Comparison of ENCODE assay signal across 9 cellular contexts in genomic region chr1:173205146-173206051, GRCh38. TPM values are rescaled to one million over a fixed set of nuclear protein-coding genes. Genes with fewer than 3 reads are reported as not detected.
DNase-seq lines count a peak whose midpoint lies in the region; ATAC-seq and TF ChIP-seq lines count a peak whose summit lies in the region.
"Had no signal": no experiment of that assay in that cellular context is flagged by ENCODE, and none has a peak within 500 bp of the region (broad histone marks: within the 10 kb centered on the region; RNA-seq: fewer than 3 reads in every experiment).

No MANE protein-coding gene starts in this region.

- peaks cover 0 to 1% of the 10 kb centered on the region in 2 donors for H3K27me3 Mint-ChIP-seq in CD8-positive, alpha-beta memory T cell
- H3K27me3 Mint-ChIP-seq in activated naive CD4-positive, alpha-beta T cell treated with anti-CD3 and anti-CD28 coated beads, Interleukin-2, amount 50 U/mL, for 24 hours = no peaks in the 10 kb centered on the region
- no peaks in the 10 kb centered on the region for H3K27me3 Mint-ChIP-seq in progenitor cell of endocrine pancreas

- WGBS in right lobe of liver (ENCODE audit: insufficient coverage, low coverage, low lambda C conversion rate, missing lambda C conversion rate) = 37% methylated on average over 7 of the region's 7 CpGs

- H3K27me3 ChIP-seq in CD8-positive, alpha-beta memory T cell (ENCODE audit: insufficient read depth, low read length, poor library complexity, severe bottlenecking) = no peaks in the 10 kb centered on the region
- H3K27me3 ChIP-seq in right lobe of liver = no peaks in the 10 kb centered on the region
- H3K27me3 ChIP-seq: thyroid gland had no signal

- CTCF ChIA-PET in CD8-positive, alpha-beta memory T cell (lab: Charles Lee) = interaction anchor here (1.1 to 11.6 kb wide), 6 partner anchors 9 to 461 kb away, joined by 3 to 119 read pairs (median 8); no protein-coding TSS in a partner anchor

- POLR2A ChIA-PET in CD8-positive, alpha-beta memory T cell (lab: Charles Lee) = no interaction called here

- no peaks in the 10 kb centered on the region for H3K9me3 Mint-ChIP-seq in CD8-positive, alpha-beta memory T cell
- H3K9me3 Mint-ChIP-seq in activated naive CD4-positive, alpha-beta T cell treated with anti-CD3 and anti-CD28 coated beads, Interleukin-2, amount 50 U/mL, for 24 hours = no peaks in the 10 kb centered on the region
- H3K9me3 Mint-ChIP-seq in progenitor cell of endocrine pancreas (ENCODE audit: low read depth) = no peaks in the 10 kb centered on the region

- intact Hi-C loops in right lobe of liver (cut with DNase I) = loop anchor here (10.0 kb wide), 2 partner anchors 381 to 461 kb away; no protein-coding TSS in a partner anchor

- no peaks in the 10 kb centered on the region for H3K9me3 ChIP-seq in CD8-positive, alpha-beta memory T cell (ENCODE audit: low read length)
- H3K9me3 ChIP-seq in right lobe of liver = no peaks in the 10 kb centered on the region
- H3K9me3 ChIP-seq: thyroid gland had no signal

- TF ChIP-seq CTCF in right lobe of liver (IDR thresholded peaks at IDR 0.05) (no peak), progenitor cell of endocrine pancreas (IDR thresholded peaks at IDR 0.05; ENCODE audit: unreplicated experiment) (no peak), GM13977 (IDR thresholded peaks at IDR 0.05; ENCODE audit: extremely low read depth, insufficient read depth, missing control alignments) (no peak)

- H3K4me3 ChIP-seq in CD8-positive, alpha-beta memory T cell (ENCODE audit: low read length) = peak overlapping the region; percentile 24
- no peak overlapping the region for H3K4me3 ChIP-seq in right lobe of liver
- H3K4me3 ChIP-seq: thyroid gland had no signal

- H3K36me3 Mint-ChIP-seq in CD8-positive, alpha-beta memory T cell = no peaks in the 10 kb centered on the region
- H3K36me3 Mint-ChIP-seq in activated naive CD4-positive, alpha-beta T cell treated with anti-CD3 and anti-CD28 coated beads, Interleukin-2, amount 50 U/mL, for 24 hours = no peaks in the 10 kb centered on the region
- no peaks in the 10 kb centered on the region for H3K36me3 Mint-ChIP-seq in progenitor cell of endocrine pancreas (ENCODE audit: insufficient read depth)

- H3K4me1 ChIP-seq in CD8-positive, alpha-beta memory T cell (ENCODE audit: insufficient read depth, low read length) = peaks cover 38% of the 10 kb centered on the region
- no peaks in the 10 kb centered on the region for H3K4me1 ChIP-seq in right lobe of liver
- H3K4me1 ChIP-seq: thyroid gland had no signal

- H3K27ac Mint-ChIP-seq in CD8-positive, alpha-beta memory T cell = peak overlapping the region; percentile 66 to 94 (median 84)
- H3K27ac Mint-ChIP-seq in activated naive CD4-positive, alpha-beta T cell treated with anti-CD3 and anti-CD28 coated beads, Interleukin-2, amount 50 U/mL, for 24 hours = peak overlapping the region; percentile 89
- no peak overlapping the region for H3K27ac Mint-ChIP-seq in progenitor cell of endocrine pancreas

- DNase-seq in CD8-positive, alpha-beta memory T cell = peak in 4 of 5 donors; percentile 2 to 55 (median 46)
- DNase-seq in right lobe of liver (peak in 1 of 3 donors; percentile 47), progenitor cell of endocrine pancreas (ENCODE audit: low spot score, unreplicated experiment) (no peak), inferior parietal cortex (ENCODE audit: extremely low spot score) (no peak), GM13977 (ENCODE audit: low spot score) (no peak)
- DNase-seq: thyroid gland had no signal

- peak; percentile 45 for ATAC-seq in HG03159 (IDR thresholded peaks at IDR 0.05; ENCODE audit: unreplicated experiment)
- ATAC-seq in right lobe of liver = peak; percentile 51 to 83 (median 76)
- no peak for ATAC-seq in GM21723 (IDR thresholded peaks at IDR 0.05; ENCODE audit: unreplicated experiment)

- TF ChIP-seq POLR2A in right lobe of liver (IDR thresholded peaks at IDR 0.05) = no peak

- H3K4me3 Mint-ChIP-seq in CD8-positive, alpha-beta memory T cell = peak overlapping the region; percentile 4 to 86 (median 76)
- peak overlapping the region; percentile 79 for H3K4me3 Mint-ChIP-seq in activated naive CD4-positive, alpha-beta T cell treated with anti-CD3 and anti-CD28 coated beads, Interleukin-2, amount 50 U/mL, for 24 hours
- H3K4me3 Mint-ChIP-seq in progenitor cell of endocrine pancreas (ENCODE audit: low read depth) = no peak overlapping the region

- H3K27ac ChIP-seq in CD8-positive, alpha-beta memory T cell (ENCODE audit: low read depth, low read length) = no peak overlapping the region
- H3K27ac ChIP-seq in right lobe of liver = no peak overlapping the region
- H3K27ac ChIP-seq: thyroid gland had no signal

- in situ Hi-C loops in GM13977 (cut with MboI; ENCODE audit: low pct_unique_long_range_greater_than_20kb, low sequenced_read_pairs, unreplicated experiment) = loop anchor here (10.0 to 25.0 kb wide), 2 partner anchors 461 to 607 kb away; partner anchors contain the start of genes CENPL and DARS2

- peaks cover 52 to 63% (median 61%) of the 10 kb centered on the region in 3 donors for H3K4me1 Mint-ChIP-seq in CD8-positive, alpha-beta memory T cell
- peaks cover 66% of the 10 kb centered on the region for H3K4me1 Mint-ChIP-seq in activated naive CD4-positive, alpha-beta T cell treated with anti-CD3 and anti-CD28 coated beads, Interleukin-2, amount 50 U/mL, for 24 hours
- peaks cover 36% of the 10 kb centered on the region for H3K4me1 Mint-ChIP-seq in progenitor cell of endocrine pancreas (ENCODE audit: low read depth)

- H3K36me3 ChIP-seq in CD8-positive, alpha-beta memory T cell (ENCODE audit: insufficient read depth, low read length) = no peaks in the 10 kb centered on the region
- no peaks in the 10 kb centered on the region for H3K36me3 ChIP-seq in right lobe of liver
- H3K36me3 ChIP-seq: thyroid gland had no signal

RNA-seq across cellular contexts. Expression of gene TNFSF4, which starts 1.7 kb away (rescaled TPM):
- total RNA-seq in CD8-positive, alpha-beta memory T cell = 10 to 100 TPM; 27.7 to 28.4 TPM
- polyA plus RNA-seq in CD8-positive, alpha-beta memory T cell = 0.64 TPM
- total RNA-seq in right lobe of liver = under 1 TPM; 0.49 to 0.97 (median 0.55) TPM
- total RNA-seq in progenitor cell of endocrine pancreas = 1.3 and 1.7 TPM in 2 replicates

Comparison
In these comparisons a context has a peak if more than half of its experiments do, and no peak if none do; other contexts are left out.
1. DNase-seq: peak in CD8-positive, alpha-beta memory T cell (4 of 5); none in progenitor cell of endocrine pancreas (single experiment), inferior parietal cortex (single experiment) and GM13977 (single experiment).
2. RNA of gene TNFSF4, which starts 1.7 kb away (total RNA-seq): 27.7 to 28.4 TPM in CD8-positive, alpha-beta memory T cell; 1.3 to 1.7 TPM in progenitor cell of endocrine pancreas and 0.49 to 0.97 TPM in right lobe of liver; every median in the first group is over 10 times any median in the second.